Comparison of ENCODE assay signal across 30 cellular contexts in genomic region chr7:55273186-55273980, GRCh38.
"Had no signal": no experiment of that assay in that cellular context is flagged by ENCODE, and none has a peak within 500 bp of the region (broad histone marks: within the 10 kb centered on the region; RNA-seq: fewer than 3 reads in every experiment).

No MANE protein-coding gene starts in this region.

- H3K9me3 ChIP-seq: adrenal gland, body of pancreas, gastrocnemius medialis had no signal

- H3K4me3 ChIP-seq: adrenal gland, body of pancreas, gastrocnemius medialis had no signal

- H3K27me3 ChIP-seq: adrenal gland, body of pancreas, gastrocnemius medialis had no signal

- DNase-seq: activated B cell treated with CpG ODN at 0.5 μM for 24 hours; activated CD4-positive, alpha-beta T cell treated with anti-CD3 and anti-CD28 coated beads for 48 hours; activated CD4-positive, alpha-beta T cell treated with anti-CD3 and anti-CD28 coated beads, Interleukin-2, amount 50 U/mL, for 1 hour; activated CD4-positive, alpha-beta T cell treated with anti-CD3 and anti-CD28 coated beads, Interleukin-2, amount 50 U/mL, for 48 hours; activated CD8-positive, alpha-beta memory T cell treated with anti-CD3 and anti-CD28 coated beads for 24 hours; activated CD8-positive, alpha-beta T cell treated with anti-CD3 and anti-CD28 coated beads for 36 hours; activated effector memory CD4-positive, alpha-beta T cell treated with anti-CD3 and anti-CD28 coated beads, Interleukin-2, amount 50 U/mL, for 16 hours; activated naive CD4-positive, alpha-beta T cell treated with anti-CD3 and anti-CD28 coated beads for 36 hours; activated naive CD8-positive, alpha-beta T cell treated with anti-CD3 and anti-CD28 coated beads for 36 hours; activated naive CD8-positive, alpha-beta T cell treated with anti-CD3 and anti-CD28 coated beads, Interleukin-2, amount 50 U/mL, for 24 hours; activated T-cell treated with anti-CD3 and anti-CD28 coated beads, Interleukin-2, amount 50 U/mL, for 4 hours; adrenal gland; amygdala; aorta; body of pancreas; caudate nucleus; effector CD8-positive, alpha-beta T cell; foreskin keratinocyte; gastrocnemius medialis; glutamatergic neuron; T-helper 1 cell; T-helper 17 cell; T1000; WERI-Rb-1 had no signal

- H3K4me3 Mint-ChIP-seq: activated B cell treated with CpG ODN at 0.5 μM for 24 hours; activated CD8-positive, alpha-beta T cell treated with anti-CD3 and anti-CD28 coated beads for 36 hours; activated naive CD4-positive, alpha-beta T cell treated with anti-CD3 and anti-CD28 coated beads for 36 hours; activated naive CD4-positive, alpha-beta T cell treated with anti-CD3 and anti-CD28 coated beads, Interleukin-2, amount 50 U/mL, for 24 hours; activated naive CD8-positive, alpha-beta T cell treated with anti-CD3 and anti-CD28 coated beads for 36 hours; activated naive CD8-positive, alpha-beta T cell treated with anti-CD3 and anti-CD28 coated beads, Interleukin-2, amount 50 U/mL, for 24 hours; activated T-cell treated with anti-CD3 and anti-CD28 coated beads, Interleukin-2, amount 50 U/mL, for 4 hours; activated T-helper 1 cell treated with anti-CD3 and anti-CD28 coated beads, Interleukin-12 subunit alpha, Interleukin-12 subunit beta, Interleukin-2, Interleukin-4 antibody, amounts not matched to agents 30 ng/mL and 10 ng/mL and 1 ng/mL, durations not matched to agents 14 hours and 24 hours and 36 hours; T-helper 17 cell; T-helper 2 cell treated with Interferon-gamma antibody and Interleukin-4, amounts not matched to agents 5 μg/mL and 100 μg/mL, for 36 hours had no signal

- H3K36me3 ChIP-seq: adrenal gland, gastrocnemius medialis, WERI-Rb-1 had no signal

- H3K9me3 Mint-ChIP-seq: activated B cell treated with CpG ODN at 0.5 μM for 24 hours; activated CD8-positive, alpha-beta T cell treated with anti-CD3 and anti-CD28 coated beads for 36 hours; activated naive CD4-positive, alpha-beta T cell treated with anti-CD3 and anti-CD28 coated beads for 36 hours; activated naive CD4-positive, alpha-beta T cell treated with anti-CD3 and anti-CD28 coated beads, Interleukin-2, amount 50 U/mL, for 24 hours; activated naive CD8-positive, alpha-beta T cell treated with anti-CD3 and anti-CD28 coated beads for 36 hours; activated naive CD8-positive, alpha-beta T cell treated with anti-CD3 and anti-CD28 coated beads, Interleukin-2, amount 50 U/mL, for 24 hours; activated T-cell treated with anti-CD3 and anti-CD28 coated beads, Interleukin-2, amount 50 U/mL, for 4 hours; activated T-helper 1 cell treated with anti-CD3 and anti-CD28 coated beads, Interleukin-12 subunit alpha, Interleukin-12 subunit beta, Interleukin-2, Interleukin-4 antibody, amounts not matched to agents 30 ng/mL and 10 ng/mL and 1 ng/mL, durations not matched to agents 14 hours and 24 hours and 36 hours; activated T-helper 2 cell treated with anti-CD3 and anti-CD28 coated beads, Interferon-gamma antibody, Interleukin-2, Interleukin-4, amounts not matched to agents 10 μg/mL and 5 μg/mL and 100 μg/mL, durations not matched to agents 14 hours and 24 hours and 36 hours; T-helper 2 cell treated with Interferon-gamma antibody and Interleukin-4, amounts not matched to agents 5 μg/mL and 100 μg/mL, for 36 hours had no signal

- H3K27ac Mint-ChIP-seq: activated B cell treated with CpG ODN at 0.5 μM for 24 hours; activated CD8-positive, alpha-beta T cell treated with anti-CD3 and anti-CD28 coated beads for 36 hours; activated naive CD4-positive, alpha-beta T cell treated with anti-CD3 and anti-CD28 coated beads for 36 hours; activated naive CD4-positive, alpha-beta T cell treated with anti-CD3 and anti-CD28 coated beads, Interleukin-2, amount 50 U/mL, for 24 hours; activated naive CD8-positive, alpha-beta T cell treated with anti-CD3 and anti-CD28 coated beads for 36 hours; activated naive CD8-positive, alpha-beta T cell treated with anti-CD3 and anti-CD28 coated beads, Interleukin-2, amount 50 U/mL, for 24 hours; activated T-helper 1 cell treated with anti-CD3 and anti-CD28 coated beads, Interleukin-12 subunit alpha, Interleukin-12 subunit beta, Interleukin-2, Interleukin-4 antibody, amounts not matched to agents 30 ng/mL and 10 ng/mL and 1 ng/mL, durations not matched to agents 14 hours and 24 hours and 36 hours; activated T-helper 2 cell treated with anti-CD3 and anti-CD28 coated beads, Interferon-gamma antibody, Interleukin-2, Interleukin-4, amounts not matched to agents 10 μg/mL and 5 μg/mL and 100 μg/mL, durations not matched to agents 14 hours and 24 hours and 36 hours; T-helper 17 cell; T-helper 2 cell treated with Interferon-gamma antibody and Interleukin-4, amounts not matched to agents 5 μg/mL and 100 μg/mL, for 36 hours had no signal

- H3K4me1 Mint-ChIP-seq: activated B cell treated with CpG ODN at 0.5 μM for 24 hours; activated naive CD4-positive, alpha-beta T cell treated with anti-CD3 and anti-CD28 coated beads, Interleukin-2, amount 50 U/mL, for 24 hours; activated naive CD8-positive, alpha-beta T cell treated with anti-CD3 and anti-CD28 coated beads for 36 hours; activated naive CD8-positive, alpha-beta T cell treated with anti-CD3 and anti-CD28 coated beads, Interleukin-2, amount 50 U/mL, for 24 hours had no signal

- H3K36me3 Mint-ChIP-seq: activated naive CD4-positive, alpha-beta T cell treated with anti-CD3 and anti-CD28 coated beads, Interleukin-2, amount 50 U/mL, for 24 hours; activated naive CD8-positive, alpha-beta T cell treated with anti-CD3 and anti-CD28 coated beads for 36 hours had no signal

- H3K27me3 Mint-ChIP-seq: activated naive CD4-positive, alpha-beta T cell treated with anti-CD3 and anti-CD28 coated beads, Interleukin-2, amount 50 U/mL, for 24 hours; activated naive CD8-positive, alpha-beta T cell treated with anti-CD3 and anti-CD28 coated beads for 36 hours; activated naive CD8-positive, alpha-beta T cell treated with anti-CD3 and anti-CD28 coated beads, Interleukin-2, amount 50 U/mL, for 24 hours had no signal

- ATAC-seq: activated CD4-positive, CD25-positive, alpha-beta regulatory T cell treated with anti-CD3 and anti-CD28 coated beads, Interleukin-2, amount 50 U/mL, for 24 hours; activated naive CD8-positive, alpha-beta T cell treated with anti-CD3 and anti-CD28 coated beads, Interleukin-2, amount 50 U/mL, for 24 hours; activated T-cell treated with anti-CD3 and anti-CD28 coated beads, Interleukin-2, amount 50 U/mL, for 4 hours; body of pancreas; esophagus mucosa; foreskin keratinocyte; gastrocnemius medialis; T-helper 17 cell had no signal

- H3K27ac ChIP-seq: adrenal gland, body of pancreas, foreskin keratinocyte, gastrocnemius medialis, WERI-Rb-1 had no signal

- H3K4me1 ChIP-seq: adrenal gland, body of pancreas, foreskin keratinocyte, gastrocnemius medialis had no signal
